In genomic region chr16:21635694-21636093, GRCh38 we compare ENCODE assay signal across 12 cellular contexts. TPM values are rescaled to one million over a fixed set of nuclear protein-coding genes. Genes with fewer than 3 reads are reported as not detected.
"Had no signal": no experiment of that assay in that cellular context is flagged by ENCODE, and none has a peak within 500 bp of the region (broad histone marks: within the 10 kb centered on the region; RNA-seq: fewer than 3 reads in every experiment).

No MANE protein-coding gene starts in this region.

RNA-seq across cellular contexts. Expression of gene IGSF6, which starts 16.7 kb away (rescaled TPM):
- total RNA-seq: activated naive CD4-positive, alpha-beta T cell treated with anti-CD3 and anti-CD28 coated beads for 36 hours; activated T-helper 1 cell treated with anti-CD3 and anti-CD28 coated beads, Interleukin-12 subunit alpha, Interleukin-12 subunit beta, Interleukin-2, Interleukin-4 antibody, amounts not matched to agents 30 ng/mL and 10 ng/mL and 1 ng/mL, durations not matched to agents 14 hours and 24 hours and 36 hours; activated T-helper 2 cell treated with anti-CD3 and anti-CD28 coated beads, Interferon-gamma antibody, Interleukin-2, Interleukin-4, amounts not matched to agents 10 μg/mL and 5 μg/mL and 100 μg/mL, durations not matched to agents 14 hours and 24 hours and 36 hours; cardiac muscle cell; endothelial cell of umbilical vein; fibroblast of lung; fibroblast of villous mesenchyme; glomerular endothelial cell had no signal
- polyA plus RNA-seq: endothelial cell of umbilical vein, fibroblast of lung had no signal

RNA-seq across cellular contexts. Expression of gene OTOA, which starts 28.1 kb away (rescaled TPM):
- total RNA-seq: activated naive CD4-positive, alpha-beta T cell treated with anti-CD3 and anti-CD28 coated beads for 36 hours; activated T-helper 1 cell treated with anti-CD3 and anti-CD28 coated beads, Interleukin-12 subunit alpha, Interleukin-12 subunit beta, Interleukin-2, Interleukin-4 antibody, amounts not matched to agents 30 ng/mL and 10 ng/mL and 1 ng/mL, durations not matched to agents 14 hours and 24 hours and 36 hours; activated T-helper 2 cell treated with anti-CD3 and anti-CD28 coated beads, Interferon-gamma antibody, Interleukin-2, Interleukin-4, amounts not matched to agents 10 μg/mL and 5 μg/mL and 100 μg/mL, durations not matched to agents 14 hours and 24 hours and 36 hours; ascending aorta; colonic mucosa; dermis microvascular lymphatic vessel endothelial cell had no signal
- polyA plus RNA-seq: cardiac muscle cell, endothelial cell of umbilical vein, esophagus, fibroblast of lung had no signal
